In genomic region chr9:8555767-8556500, GRCh38 we compare ENCODE assay signal across 24 cellular contexts.
DNase-seq lines count a peak whose midpoint lies in the region; ATAC-seq and TF ChIP-seq lines count a peak whose summit lies in the region.
"Had no signal": no experiment of that assay in that cellular context is flagged by ENCODE, and none has a peak within 500 bp of the region (broad histone marks: within the 10 kb centered on the region; RNA-seq: fewer than 3 reads in every experiment).

No MANE protein-coding gene starts in this region.

- H3K4me1 ChIP-seq in right atrium auricular region (no peaks in the 10 kb centered on the region), mesenchymal stem cell (ENCODE audit: control insufficient read depth, insufficient read depth, low read depth, low read length) (peaks cover 1% of the 10 kb centered on the region)
- H3K4me1 ChIP-seq: thyroid gland had no signal

- no peak overlapping the region for H3K4me2 ChIP-seq in mesenchymal stem cell (ENCODE audit: low read length, poor library complexity, severe bottlenecking)

- no peak overlapping the region for H3K4ac ChIP-seq in mesenchymal stem cell (ENCODE audit: low read depth in 1 of 2, low read length in 2 of 2)

- H3K9ac ChIP-seq in mesenchymal stem cell (ENCODE audit: low read length), result no peak overlapping the region

- H2BK120ac ChIP-seq in mesenchymal stem cell (ENCODE audit: low read depth, low read length), result no peak overlapping the region

- H2BK12ac ChIP-seq in mesenchymal stem cell (ENCODE audit: low read length in 2 of 2), result no peak overlapping the region

- no peak overlapping the region for H2BK15ac ChIP-seq in mesenchymal stem cell (ENCODE audit: low read depth, poor library complexity, severe bottlenecking)

- no peak overlapping the region for H3K18ac ChIP-seq in mesenchymal stem cell (ENCODE audit: low read depth in 1 of 2, low read length in 2 of 2)

- H3K9me3 ChIP-seq in right atrium auricular region (no peaks in the 10 kb centered on the region), mesenchymal stem cell (ENCODE audit: control insufficient read depth, low read length) (no peaks in the 10 kb centered on the region)
- H3K9me3 ChIP-seq: MG63, thyroid gland had no signal

- peak overlapping the region in 1 of 2 experiments; percentile 55 for H3K14ac ChIP-seq in mesenchymal stem cell (ENCODE audit: low read length in 2 of 2)

- H2AK5ac ChIP-seq in mesenchymal stem cell (ENCODE audit: low read length, severe bottlenecking), result no peak overlapping the region

- intact Hi-C loops in Right ventricle myocardium inferior (cut with DNase I), result no loop called here

- 46% methylated on average over 2 of the region's 4 CpGs for WGBS in mesenchymal stem cell

- DNase-seq in Right ventricle myocardium inferior (ENCODE audit: missing footprints), result no peak
- DNase-seq in right atrium auricular region (ENCODE audit: low spot score), result no peak
- peak; percentile 53 for DNase-seq in fibroblast of gingiva (ENCODE audit: low read depth)
- peak; percentile 58 for DNase-seq in mesenchymal stem cell
- peak; percentile 13 for DNase-seq in stromal cell of bone marrow (ENCODE audit: low read depth)
- no peak for DNase-seq in NCI-H187 treated with DMSO at 0.1 percent for 48 hours (lab: John Stamatoyannopoulos, UW)
- no peak for DNase-seq in COLO829 (ENCODE audit: low spot score)
- DNase-seq: 8988T; activated CD4-positive, alpha-beta T cell treated with anti-CD3 and anti-CD28 coated beads for 48 hours; activated naive CD4-positive, alpha-beta T cell treated with Interleukin-2 at 50 U/mL for 16 hours; activated T-cell treated with anti-CD3 and anti-CD28 coated beads, Interleukin-2, amount 50 U/mL, for 48 hours; amniotic stem cell; caudate nucleus; CD4-positive, alpha-beta memory T cell; DMS53; GDM1; MG63; NCI-H1417; NCI-H2081 treated with DMSO at 0.1 percent for 48 hours; NCI-H446; stimulated activated naive CD8-positive, alpha-beta T cell treated with anti-CD3 and anti-CD28 coated beads, Interleukin-15, Interleukin-2, amounts not matched to agents 100 U/mL and 50 U/mL, for 24 hours; thyroid gland had no signal

- H3K27me3 ChIP-seq in right atrium auricular region (no peaks in the 10 kb centered on the region), mesenchymal stem cell (ENCODE audit: control insufficient read depth in 1 of 2, insufficient read depth in 1 of 2, low read length in 2 of 2) (no peaks in the 10 kb centered on the region)
- H3K27me3 ChIP-seq: MG63, thyroid gland had no signal

- no peak overlapping the region for H2AFZ ChIP-seq in mesenchymal stem cell (ENCODE audit: low read depth, low read length)

- H3K4me3 ChIP-seq in right atrium auricular region (no peak overlapping the region), mesenchymal stem cell (ENCODE audit: insufficient read depth in 1 of 2, low read depth in 1 of 2, low read length in 2 of 2) (no peak overlapping the region)
- H3K4me3 ChIP-seq: MG63, thyroid gland had no signal

- H3K27ac ChIP-seq in right atrium auricular region (no peak overlapping the region), mesenchymal stem cell (ENCODE audit: low read length, poor library complexity, severe bottlenecking) (no peak overlapping the region)
- H3K27ac ChIP-seq: thyroid gland, VCaP had no signal

- TF ChIP-seq CTCF in right atrium auricular region (IDR thresholded peaks at IDR 0.05), result no peak

- H4K8ac ChIP-seq in mesenchymal stem cell (ENCODE audit: low read length), result no peak overlapping the region

- no peak overlapping the region for H4K91ac ChIP-seq in mesenchymal stem cell (ENCODE audit: low read length)

- no peaks in the 10 kb centered on the region for H3K36me3 ChIP-seq in right atrium auricular region
- no peaks in the 10 kb centered on the region for H3K36me3 ChIP-seq in mesenchymal stem cell (ENCODE audit: control insufficient read depth in 1 of 2, insufficient read depth in 2 of 2, low read depth in 1 of 2, low read length in 2 of 2)
- H3K36me3 ChIP-seq: MG63, thyroid gland had no signal

- no peak overlapping the region for H2BK5ac ChIP-seq in mesenchymal stem cell (ENCODE audit: low read depth, low read length, poor library complexity, severe bottlenecking)

- H3K23ac ChIP-seq in mesenchymal stem cell (ENCODE audit: low read length in 2 of 2), result no peak overlapping the region

- ATAC-seq in Right ventricle myocardium inferior (peak; percentile 34), GM19351 (IDR thresholded peaks at IDR 0.05; ENCODE audit: unreplicated experiment) (no peak)
- ATAC-seq: stimulated activated naive CD8-positive, alpha-beta T cell treated with anti-CD3 and anti-CD28 coated beads, Interleukin-15, Interleukin-2, amounts not matched to agents 100 U/mL and 50 U/mL, for 24 hours had no signal

- peaks cover 5% of the 10 kb centered on the region for H3K79me1 ChIP-seq in mesenchymal stem cell (replicated peaks; ENCODE audit: low read length, poor library complexity, severe bottlenecking)

Comparison
In these comparisons a context has a peak if more than half of its experiments do, and no peak if none do; other contexts are left out.
1. DNase-seq: peak in fibroblast of gingiva (single experiment), mesenchymal stem cell (single experiment) and stromal cell of bone marrow (single experiment); none in Right ventricle myocardium inferior (single experiment), right atrium auricular region (single experiment), NCI-H187 treated with DMSO at 0.1 percent for 48 hours (single experiment) and COLO829 (single experiment).